Comparison of ENCODE assay signal across 8 cellular contexts in genomic region chr19:52270266-52270885, GRCh38. TPM values are rescaled to one million over a fixed set of nuclear protein-coding genes. Genes with fewer than 3 reads are reported as not detected.
DNase-seq lines count a peak whose midpoint lies in the region; ATAC-seq and TF ChIP-seq lines count a peak whose summit lies in the region.

No MANE protein-coding gene starts in this region.

- H3K27me3 Mint-ChIP-seq in activated CD4-positive, alpha-beta T cell treated with anti-CD3 and anti-CD28 coated beads, Interleukin-2, amount 10 ng/mL, durations not matched to agents 24 days and 14 days: no peaks in the 10 kb centered on the region

- peaks cover 22% of the 10 kb centered on the region for H3K9me3 Mint-ChIP-seq in activated CD4-positive, alpha-beta T cell treated with anti-CD3 and anti-CD28 coated beads, Interleukin-2, amount 10 ng/mL, durations not matched to agents 24 days and 14 days

- TF ChIP-seq CTCF in HL-60 (IDR thresholded peaks at IDR 0.05; ENCODE audit: insufficient read depth, low read length) (no peak), fibroblast of the aortic adventitia (IDR thresholded peaks at IDR 0.05; ENCODE audit: insufficient read depth, low read length) (no peak), parathyroid adenoma (IDR thresholded peaks at IDR 0.05) (no peak)

- H3K4me3 ChIP-seq in HL-60 (replicated peaks; ENCODE audit: insufficient read depth, low read length) (peak overlapping the region; percentile 79), fibroblast of the aortic adventitia (ENCODE audit: low read depth, low read length) (peak overlapping the region; percentile 93), parathyroid adenoma (ENCODE audit: low read depth, low read length) (peak overlapping the region; percentile 99)

- H2AFZ ChIP-seq in parathyroid adenoma: peak overlapping the region; percentile 81

- H3K27ac ChIP-seq in HL-60 (replicated peaks) (peak overlapping the region; percentile 97), parathyroid adenoma (peak overlapping the region; percentile 83)

- intact Hi-C loops in activated CD4-positive, alpha-beta T cell treated with anti-CD3 and anti-CD28 coated beads, Interleukin-2, amount 10 ng/mL, durations not matched to agents 24 days and 14 days (cut with micrococcal nuclease): no loop called here

- H3K4me2 ChIP-seq in parathyroid adenoma (ENCODE audit: low read length): peak overlapping the region; percentile 96

- DNase-seq in EL (peak; percentile 25), HL-60 (ENCODE audit: low read depth in 1 of 2, low spot score in 1 of 2) (peak; percentile 24 to 29), fibroblast of the aortic adventitia (ENCODE audit: low read depth) (no peak), cerebellar cortex (ENCODE audit: low spot score) (no peak)
- DNase-seq in activated CD4-positive, alpha-beta T cell treated with anti-CD3 and anti-CD28 coated beads, Interleukin-2, amount 10 ng/mL, durations not matched to agents 24 days and 14 days: no peak
- DNase-seq in activated effector memory CD4-positive, alpha-beta T cell treated with Interleukin-2 at 50 U/mL for 16 hours: no peak

- H3K36me3 Mint-ChIP-seq in activated CD4-positive, alpha-beta T cell treated with anti-CD3 and anti-CD28 coated beads, Interleukin-2, amount 10 ng/mL, durations not matched to agents 24 days and 14 days (ENCODE audit: low read depth): peaks cover 50% of the 10 kb centered on the region

- H3K79me2 ChIP-seq in parathyroid adenoma: peaks cover 34% of the 10 kb centered on the region

- H3K36me3 ChIP-seq in parathyroid adenoma (ENCODE audit: control insufficient read depth, insufficient read depth, low read length): no peaks in the 10 kb centered on the region

- H3K4me1 Mint-ChIP-seq in activated CD4-positive, alpha-beta T cell treated with anti-CD3 and anti-CD28 coated beads, Interleukin-2, amount 10 ng/mL, durations not matched to agents 24 days and 14 days: peaks cover 11% of the 10 kb centered on the region

- peak overlapping the region; percentile 96 for H3K27ac Mint-ChIP-seq in activated CD4-positive, alpha-beta T cell treated with anti-CD3 and anti-CD28 coated beads, Interleukin-2, amount 10 ng/mL, durations not matched to agents 24 days and 14 days

- H3K9me3 ChIP-seq in parathyroid adenoma (ENCODE audit: control insufficient read depth, low read length): no peaks in the 10 kb centered on the region

- no peak for ATAC-seq in HG03469 (IDR thresholded peaks at IDR 0.05; ENCODE audit: unreplicated experiment)

- H3K4me1 ChIP-seq in parathyroid adenoma: no peaks in the 10 kb centered on the region

- no peaks in the 10 kb centered on the region for H3K27me3 ChIP-seq in HL-60 (ENCODE audit: insufficient read depth, poor library complexity, severe bottlenecking)
- no peaks in the 10 kb centered on the region for H3K27me3 ChIP-seq in parathyroid adenoma (ENCODE audit: control insufficient read depth, insufficient read depth, low read length)

- no peak overlapping the region for H3K9ac ChIP-seq in parathyroid adenoma

- peak overlapping the region; percentile 99 for H3K4me3 Mint-ChIP-seq in activated CD4-positive, alpha-beta T cell treated with anti-CD3 and anti-CD28 coated beads, Interleukin-2, amount 10 ng/mL, durations not matched to agents 24 days and 14 days

RNA-seq across cellular contexts. Expression of gene ZNF766, which starts 1.0 kb away (rescaled TPM):
- 18.2 and 19.9 TPM in 2 replicates for total RNA-seq in activated CD4-positive, alpha-beta T cell treated with anti-CD3 and anti-CD28 coated beads, Interleukin-2, amount 10 ng/mL, durations not matched to agents 24 days and 14 days
- total RNA-seq in fibroblast of the aortic adventitia (ENCODE audit: low replicate concordance): 12.8 and 13.9 TPM in 2 replicates

RNA-seq across cellular contexts. Expression of gene ZNF480, which starts 26.6 kb away (rescaled TPM):
- total RNA-seq in activated CD4-positive, alpha-beta T cell treated with anti-CD3 and anti-CD28 coated beads, Interleukin-2, amount 10 ng/mL, durations not matched to agents 24 days and 14 days: 4.2 and 5.0 TPM in 2 replicates
- 4.0 and 13.2 TPM in 2 replicates for total RNA-seq in fibroblast of the aortic adventitia (ENCODE audit: low replicate concordance)

Comparison
In these comparisons a context has a peak if more than half of its experiments do, and no peak if none do; other contexts are left out.
1. DNase-seq: peak in EL (single experiment) and HL-60 (2 of 2); none in activated CD4-positive, alpha-beta T cell treated with anti-CD3 and anti-CD28 coated beads, Interleukin-2, amount 10 ng/mL, durations not matched to agents 24 days and 14 days (single experiment), fibroblast of the aortic adventitia (single experiment), cerebellar cortex (single experiment) and activated effector memory CD4-positive, alpha-beta T cell treated with Interleukin-2 at 50 U/mL for 16 hours (single experiment).
2. Peak in every context shown above with its lines, with median percentiles within 50 percentile points of each other: H3K4me3 ChIP-seq.